In genomic region chr1:225746361-225747179, GRCh38 we compare ENCODE assay signal across 8 cellular contexts. TPM values are rescaled to one million over a fixed set of nuclear protein-coding genes. Genes with fewer than 3 reads are reported as not detected.
A peak's percentile ranks its signal among the peaks of the same experiment; 100 is the strongest.
DNase-seq lines count a peak whose midpoint lies in the region; ATAC-seq and TF ChIP-seq lines count a peak whose summit lies in the region.

No MANE protein-coding gene starts in this region.

- H3K4me1 Mint-ChIP-seq in activated naive CD4-positive, alpha-beta T cell treated with anti-CD3 and anti-CD28 coated beads for 36 hours (ENCODE audit: low read depth): no peaks in the 10 kb centered on the region
- H3K4me1 Mint-ChIP-seq in stimulated activated naive CD8-positive, alpha-beta T cell treated with anti-CD3 and anti-CD28 coated beads, Interleukin-15, amount 100 ng/mL, for 72 hours: no peaks in the 10 kb centered on the region

- H3K36me3 ChIP-seq in liver (ENCODE audit: control insufficient read depth in 4 of 4, insufficient read depth in 3 of 4, low read depth in 1 of 4, low read length in 3 of 4): no peaks in the 10 kb centered on the region
- no peaks in the 10 kb centered on the region for H3K36me3 ChIP-seq in thymus (ENCODE audit: control insufficient read depth, insufficient read depth)

- H3K9me3 Mint-ChIP-seq in activated naive CD4-positive, alpha-beta T cell treated with anti-CD3 and anti-CD28 coated beads for 36 hours: no peaks in the 10 kb centered on the region
- no peaks in the 10 kb centered on the region for H3K9me3 Mint-ChIP-seq in stimulated activated naive CD8-positive, alpha-beta T cell treated with anti-CD3 and anti-CD28 coated beads, Interleukin-15, amount 100 ng/mL, for 72 hours

- H3K27ac Mint-ChIP-seq in activated naive CD4-positive, alpha-beta T cell treated with anti-CD3 and anti-CD28 coated beads for 36 hours: no peak overlapping the region
- H3K27ac Mint-ChIP-seq in stimulated activated naive CD8-positive, alpha-beta T cell treated with anti-CD3 and anti-CD28 coated beads, Interleukin-15, amount 100 ng/mL, for 72 hours: no peak overlapping the region

- no peaks in the 10 kb centered on the region for H3K9me3 ChIP-seq in liver (ENCODE audit: control insufficient read depth in 4 of 4, low read length in 3 of 4)
- H3K9me3 ChIP-seq in thymus (ENCODE audit: control insufficient read depth): no peaks in the 10 kb centered on the region

- no peak for ATAC-seq in stimulated activated naive CD8-positive, alpha-beta T cell treated with anti-CD3 and anti-CD28 coated beads, Interleukin-15, amount 100 ng/mL, for 72 hours

- H3K27me3 ChIP-seq in liver (ENCODE audit: control insufficient read depth in 4 of 4, insufficient read depth in 4 of 4, low read length in 3 of 4): no peaks in the 10 kb centered on the region
- no peaks in the 10 kb centered on the region for H3K27me3 ChIP-seq in thymus (ENCODE audit: control insufficient read depth, insufficient read depth)

- H3K36me3 Mint-ChIP-seq in activated naive CD4-positive, alpha-beta T cell treated with anti-CD3 and anti-CD28 coated beads for 36 hours (ENCODE audit: low read depth): peaks cover 1% of the 10 kb centered on the region

- WGBS in liver: 34% methylated on average over 18 of the region's 18 CpGs
- WGBS in thymus: 96% methylated on average over 18 of the region's 18 CpGs

- no peaks in the 10 kb centered on the region for H3K27me3 Mint-ChIP-seq in activated naive CD4-positive, alpha-beta T cell treated with anti-CD3 and anti-CD28 coated beads for 36 hours (ENCODE audit: low read depth)
- no peaks in the 10 kb centered on the region for H3K27me3 Mint-ChIP-seq in stimulated activated naive CD8-positive, alpha-beta T cell treated with anti-CD3 and anti-CD28 coated beads, Interleukin-15, amount 100 ng/mL, for 72 hours

- peak overlapping the region; percentile 88 to 92 for H3K9ac ChIP-seq in liver (ENCODE audit: low read depth in 1 of 2, low read length in 2 of 2)

- peaks cover 0 to 2% (median under 1%) of the 10 kb centered on the region in 4 donors for H3K4me1 ChIP-seq in liver (ENCODE audit: control insufficient read depth in 4 of 4, insufficient read depth in 4 of 4, low read length in 3 of 4)
- H3K4me1 ChIP-seq in thymus (ENCODE audit: control insufficient read depth, insufficient read depth, low read length): no peaks in the 10 kb centered on the region

- DNase-seq in GDM1 (lab: John Stamatoyannopoulos, UW): peak; percentile 38
- DNase-seq in NCI-H2171 treated with DMSO at 0.1 percent for 48 hours (lab: John Stamatoyannopoulos, UW): peak; percentile 88
- DNase-seq in coronary artery (ENCODE audit: low spot score): peak; percentile 82
- DNase-seq in activated naive CD4-positive, alpha-beta T cell treated with anti-CD3 and anti-CD28 coated beads for 36 hours: no peak
- no peak for DNase-seq in stimulated activated naive CD8-positive, alpha-beta T cell treated with anti-CD3 and anti-CD28 coated beads, Interleukin-15, amount 100 ng/mL, for 72 hours
- DNase-seq in activated CD8-positive, alpha-beta memory T cell treated with anti-CD3 and anti-CD28 coated beads, Interleukin-2, amount 50 U/mL, for 4 hours: no peak

- intact Hi-C loops in activated naive CD4-positive, alpha-beta T cell treated with anti-CD3 and anti-CD28 coated beads for 36 hours (cut with micrococcal nuclease): no loop called here

- TF ChIP-seq RAD21 in liver (IDR thresholded peaks at IDR 0.05): peak; percentile 41 to 50

- no peak overlapping the region for H3K4me3 Mint-ChIP-seq in activated naive CD4-positive, alpha-beta T cell treated with anti-CD3 and anti-CD28 coated beads for 36 hours
- no peak overlapping the region for H3K4me3 Mint-ChIP-seq in stimulated activated naive CD8-positive, alpha-beta T cell treated with anti-CD3 and anti-CD28 coated beads, Interleukin-15, amount 100 ng/mL, for 72 hours

- H3K27ac ChIP-seq in coronary artery: peak overlapping the region; percentile 82 to 93
- H3K27ac ChIP-seq in liver (ENCODE audit: low read depth in 1 of 2, low read length in 2 of 2): peak overlapping the region; percentile 87 to 94
- H3K27ac ChIP-seq in thymus (ENCODE audit: low read depth): peak overlapping the region; percentile 83

- H3K4me3 ChIP-seq in coronary artery (peak overlapping the region; percentile 75), liver (ENCODE audit: low read depth in 1 of 3, low read length in 3 of 3) (peak overlapping the region; percentile 53 to 72 (median 65)), thymus (ENCODE audit: low read length) (no peak overlapping the region)

- CTCF ChIA-PET in activated naive CD4-positive, alpha-beta T cell treated with anti-CD3 and anti-CD28 coated beads for 36 hours (lab: Charles Lee): no interaction called here

- no peak for TF ChIP-seq CTCF in coronary artery (IDR thresholded peaks at IDR 0.05)
- TF ChIP-seq CTCF in liver (IDR thresholded peaks at IDR 0.05; ENCODE audit: low read depth, low read length, missing input control): no peak

TF ChIP-seq in liver, 16 proteins besides CTCF, POLR2A, EP300 and RAD21:
- TF ChIP-seq SP1 (IDR thresholded peaks at IDR 0.05): peak; percentile 35
- TF ChIP-seq TAF1 (conservative IDR thresholded peaks at IDR 0.05): peak; percentile 50
- peak; percentile 65 to 83 for TF ChIP-seq JUND (IDR thresholded peaks at IDR 0.05)
- peak; percentile 55 for TF ChIP-seq ATF3 (IDR thresholded peaks at IDR 0.05)
- no peak for TF ChIP-seq FOXA1 (IDR thresholded peaks at IDR 0.05)
- TF ChIP-seq REST (IDR thresholded peaks at IDR 0.05): peak; percentile 64
- TF ChIP-seq YY1 (IDR thresholded peaks at IDR 0.05): peak; percentile 79
- TF ChIP-seq MAX (IDR thresholded peaks at IDR 0.05): no peak
- peak in 1 of 2 donors; percentile 47 for TF ChIP-seq RXRA (IDR thresholded peaks at IDR 0.05)
- TF ChIP-seq HNF4A (conservative IDR thresholded peaks at IDR 0.05): peak in 1 of 2 donors; percentile 27
- no peak for TF ChIP-seq HNF4G (IDR thresholded peaks at IDR 0.05)
- no peak for TF ChIP-seq EGR1 (IDR thresholded peaks at IDR 0.05; ENCODE audit: low read depth in 2 of 2)

RNA-seq across cellular contexts. Expression of gene SRP9, which starts 31.1 kb away (rescaled TPM):
- 100 to 1,000 TPM; 152 to 154 TPM for total RNA-seq in liver
- 100 to 1,000 TPM; 154 to 179 TPM for polyA plus RNA-seq in liver
- 362 TPM for polyA plus RNA-seq in thymus
- 100 to 1,000 TPM; 356 to 363 TPM for total RNA-seq in activated naive CD4-positive, alpha-beta T cell treated with anti-CD3 and anti-CD28 coated beads for 36 hours

Comparison
In these comparisons a context has a peak if more than half of its experiments do, and no peak if none do; other contexts are left out.
1. DNase-seq: peak in GDM1 (single experiment), NCI-H2171 treated with DMSO at 0.1 percent for 48 hours (single experiment) and coronary artery (single experiment); none in activated naive CD4-positive, alpha-beta T cell treated with anti-CD3 and anti-CD28 coated beads for 36 hours (single experiment), stimulated activated naive CD8-positive, alpha-beta T cell treated with anti-CD3 and anti-CD28 coated beads, Interleukin-15, amount 100 ng/mL, for 72 hours (0 of 2) and activated CD8-positive, alpha-beta memory T cell treated with anti-CD3 and anti-CD28 coated beads, Interleukin-2, amount 50 U/mL, for 4 hours (single experiment).
2. Peak in every context shown above with its lines, with median percentiles within 50 percentile points of each other: H3K27ac ChIP-seq.